In the genomic region with DNA sequence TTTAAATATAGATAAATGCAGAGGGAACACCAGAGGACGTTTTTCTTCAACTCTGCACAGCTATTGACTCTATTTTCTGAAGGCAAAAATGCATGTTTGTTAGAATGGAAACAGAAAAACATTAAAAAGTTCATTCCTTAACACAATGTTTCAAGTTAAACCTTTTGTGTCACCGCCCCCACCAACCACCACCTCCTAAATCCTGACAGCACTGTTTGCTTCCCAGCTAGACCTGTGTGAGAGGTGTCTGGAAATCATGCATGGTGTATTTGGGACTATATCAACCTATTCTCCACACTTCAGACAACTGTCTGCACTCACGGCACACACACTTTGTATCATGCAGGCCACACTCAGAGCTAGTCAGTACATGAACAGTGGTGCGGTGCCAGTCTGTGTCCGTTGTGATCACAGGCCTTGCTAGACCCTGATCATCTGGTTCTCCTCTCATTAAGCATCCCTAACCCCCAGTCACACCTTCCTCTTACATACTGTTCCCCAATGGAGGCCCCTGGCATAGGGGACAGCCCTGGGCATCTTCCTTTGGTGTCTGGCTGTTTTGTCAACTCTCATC, we compare ENCODE assay signal across 2 cellular contexts.
TF ChIP-seq lines count a peak whose summit lies in the region.

No MANE protein-coding gene starts in this region.

TF ChIP-seq in H1, 55 proteins besides CTCF, POLR2A, EP300 and RAD21:
- TF ChIP-seq POLR2AphosphoS5 (IDR thresholded peaks at IDR 0.05; ENCODE audit: low read depth, low read length) (peak; percentile 74; the same call in 1 of the 2 replicates), ZNF274 (IDR thresholded peaks at IDR 0.05; ENCODE audit: borderline replicate concordance, extremely low read depth, low read length) (no peak)

TF ChIP-seq in SK-N-SH treated with all-trans-retinoic acid at 6 μM for 48 hours, 23 proteins besides CTCF, POLR2A, EP300 and RAD21:
- no peak for TF ChIP-seq ZFP3 (CRISPR knock-in tag; IDR thresholded peaks at IDR 0.05)
- TF ChIP-seq PPARA (CRISPR knock-in tag; IDR thresholded peaks at IDR 0.05; ENCODE audit: borderline replicate concordance), result no peak
- no peak for TF ChIP-seq CREB5 (CRISPR knock-in tag; IDR thresholded peaks at IDR 0.05; ENCODE audit: low read depth)
- no peak for TF ChIP-seq ZFP30 (CRISPR knock-in tag; IDR thresholded peaks at IDR 0.05)
- no peak for TF ChIP-seq ZC3H10 (CRISPR knock-in tag; IDR thresholded peaks at IDR 0.05)
- TF ChIP-seq CSRNP3 (CRISPR knock-in tag; IDR thresholded peaks at IDR 0.05), result no peak
- TF ChIP-seq ZNF8 (CRISPR knock-in tag; IDR thresholded peaks at IDR 0.05), result no peak
- TF ChIP-seq, protein P1, sequence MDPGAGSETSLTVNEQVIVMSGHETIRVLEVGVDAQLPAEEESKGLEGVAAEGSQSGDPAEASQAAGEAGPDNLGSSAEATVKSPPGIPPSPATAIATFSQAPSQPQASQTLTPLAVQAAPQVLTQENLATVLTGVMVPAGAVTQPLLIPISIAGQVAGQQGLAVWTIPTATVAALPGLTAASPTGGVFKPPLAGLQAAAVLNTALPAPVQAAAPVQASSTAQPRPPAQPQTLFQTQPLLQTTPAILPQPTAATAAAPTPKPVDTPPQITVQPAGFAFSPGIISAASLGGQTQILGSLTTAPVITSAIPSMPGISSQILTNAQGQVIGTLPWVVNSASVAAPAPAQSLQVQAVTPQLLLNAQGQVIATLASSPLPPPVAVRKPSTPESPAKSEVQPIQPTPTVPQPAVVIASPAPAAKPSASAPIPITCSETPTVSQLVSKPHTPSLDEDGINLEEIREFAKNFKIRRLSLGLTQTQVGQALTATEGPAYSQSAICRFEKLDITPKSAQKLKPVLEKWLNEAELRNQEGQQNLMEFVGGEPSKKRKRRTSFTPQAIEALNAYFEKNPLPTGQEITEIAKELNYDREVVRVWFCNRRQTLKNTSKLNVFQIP (CRISPR knock-in tag; IDR thresholded peaks at IDR 0.05; ENCODE audit: borderline replicate concordance, low read depth), result no peak
- no peak for TF ChIP-seq SNAI2 (CRISPR knock-in tag; IDR thresholded peaks at IDR 0.05)
- TF ChIP-seq GLIS3 (CRISPR knock-in tag; IDR thresholded peaks at IDR 0.05), result no peak
TF ChIP-seq in SK-N-SH treated with all-trans-retinoic acid at 6 μM for 48 hours: peak in this region for 0.
